Comparison of ENCODE assay signal across 1 cellular context in the genomic region with DNA sequence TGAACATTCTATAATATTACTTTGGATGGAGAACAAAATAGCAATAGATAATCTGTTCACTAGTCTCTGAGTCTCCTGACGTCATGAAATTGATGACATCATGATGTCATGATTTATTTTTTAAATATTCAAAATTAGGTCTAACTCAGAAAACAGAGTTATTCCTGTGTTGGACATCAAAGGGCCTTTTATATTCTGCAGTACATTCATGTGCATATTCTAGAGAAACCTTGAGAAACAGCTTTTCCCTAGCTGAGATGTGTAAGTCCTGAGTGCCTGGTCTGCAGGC.
A peak's percentile ranks its signal among the peaks of the same experiment; 100 is the strongest.
TF ChIP-seq lines count a peak whose summit lies in the region.

No MANE protein-coding gene starts in this region.

TF ChIP-seq in endothelial cell of umbilical vein, 7 proteins besides CTCF, POLR2A, EP300 and RAD21:
- TF ChIP-seq GATA2 (IDR thresholded peaks at IDR 0.05; ENCODE audit: insufficient read depth, insufficient read length, low read depth, low read length) = no peak
- TF ChIP-seq FOS (IDR thresholded peaks at IDR 0.05; ENCODE audit: borderline replicate concordance, insufficient read depth, low read length) = no peak
- peak; percentile 10 for TF ChIP-seq JUN (IDR thresholded peaks at IDR 0.05; ENCODE audit: borderline replicate concordance, insufficient read depth, insufficient read length, low read depth)
